In genomic region chr12:13505224-13505623, GRCh38 we compare ENCODE assay signal across 23 cellular contexts.
DNase-seq lines count a peak whose midpoint lies in the region; ATAC-seq and TF ChIP-seq lines count a peak whose summit lies in the region.
"Had no signal": no experiment of that assay in that cellular context is flagged by ENCODE, and none has a peak within 500 bp of the region (broad histone marks: within the 10 kb centered on the region; RNA-seq: fewer than 3 reads in every experiment).

No MANE protein-coding gene starts in this region.

- dilution Hi-C loops in mammary epithelial cell (cut with HindIII; ENCODE audit: low sequenced_read_pairs) = no loop called here

- H3K23ac ChIP-seq in mesendoderm (ENCODE audit: low read length) = no peak overlapping the region

- H3K4me3 Mint-ChIP-seq in MCF 10A (ENCODE audit: unreplicated experiment) = no peak overlapping the region
- no peak overlapping the region for H3K4me3 Mint-ChIP-seq in activated B cell treated with CpG ODN at 0.5 μM for 24 hours

- H2AFZ ChIP-seq in mammary epithelial cell (ENCODE audit: low read depth, low read length) = peak overlapping the region; percentile 54
- H2AFZ ChIP-seq: PC-9 had no signal

- TF ChIP-seq CTCF in mammary epithelial cell (conservative IDR thresholded peaks at IDR 0.05 in 1 of 2, IDR thresholded peaks at IDR 0.05 in 1 of 2; ENCODE audit: extremely low read depth in 1 of 2, insufficient read depth in 1 of 2, low read depth in 1 of 2, low read length in 2 of 2) = no peak
- no peak for TF ChIP-seq CTCF in MCF 10A (IDR thresholded peaks at IDR 0.05; ENCODE audit: unreplicated experiment)
- TF ChIP-seq CTCF in activated B cell treated with CpG ODN at 0.5 μM for 24 hours (IDR thresholded peaks at IDR 0.05) = no peak
- no peak for TF ChIP-seq CTCF in gastroesophageal sphincter (IDR thresholded peaks at IDR 0.05)

- H3K4me2 ChIP-seq in mammary epithelial cell (ENCODE audit: insufficient read depth, low read depth, low read length) = no peak overlapping the region
- no peak overlapping the region for H3K4me2 ChIP-seq in mesendoderm (ENCODE audit: low read length)
- H3K4me2 ChIP-seq: PC-9 had no signal

- intact Hi-C loops in mammary epithelial cell (cut with micrococcal nuclease) = no loop called here
- intact Hi-C loops in MCF 10A (cut with micrococcal nuclease) = no loop called here
- intact Hi-C loops in activated B cell treated with CpG ODN at 0.5 μM for 24 hours (cut with micrococcal nuclease) = no loop called here

- H2AK5ac ChIP-seq in mesendoderm (ENCODE audit: low read length) = no peak overlapping the region

- no peak for TF ChIP-seq POLR2A in gastroesophageal sphincter (IDR thresholded peaks at IDR 0.05)

- H3K4ac ChIP-seq in mesendoderm (ENCODE audit: low read depth, low read length) = no peak overlapping the region

- H2BK120ac ChIP-seq in mesendoderm (ENCODE audit: low read depth, low read length) = no peak overlapping the region

- H3K9ac ChIP-seq in mammary epithelial cell (ENCODE audit: insufficient read depth, low read length) (no peak overlapping the region), mesendoderm (ENCODE audit: low read length) (no peak overlapping the region)

- peaks cover 13% of the 10 kb centered on the region for H3K4me1 ChIP-seq in mammary epithelial cell (ENCODE audit: insufficient read depth, low read length)
- H3K4me1 ChIP-seq in mesendoderm (ENCODE audit: control insufficient read depth, low read depth, low read length) = peaks cover 6% of the 10 kb centered on the region
- H3K4me1 ChIP-seq in gastroesophageal sphincter = no peaks in the 10 kb centered on the region
- H3K4me1 ChIP-seq: HAP-1 had no signal

- peak overlapping the region; percentile 61 for H2BK15ac ChIP-seq in mesendoderm (replicated peaks; ENCODE audit: low read depth)

- H3K27ac ChIP-seq in mammary epithelial cell (ENCODE audit: insufficient read depth, low read depth, low read length) = no peak overlapping the region
- no peak overlapping the region for H3K27ac ChIP-seq in mesendoderm (ENCODE audit: low read depth, low read length)
- H3K27ac ChIP-seq in gastroesophageal sphincter = no peak overlapping the region
- H3K27ac ChIP-seq: 22Rv1, PC-9, RWPE1 had no signal

- H3K36me3 ChIP-seq in mammary epithelial cell (ENCODE audit: insufficient read depth, low read length) (no peaks in the 10 kb centered on the region), mesendoderm (ENCODE audit: control insufficient read depth, insufficient read depth, low read length) (no peaks in the 10 kb centered on the region), gastroesophageal sphincter (no peaks in the 10 kb centered on the region)
- H3K36me3 ChIP-seq: HAP-1 had no signal

- H3K18ac ChIP-seq in mesendoderm (ENCODE audit: low read length) = no peak overlapping the region

- ATAC-seq in activated B cell treated with CpG ODN at 0.5 μM for 24 hours (ENCODE audit: low read depth) = peak; percentile 50
- ATAC-seq in gastroesophageal sphincter = no peak
- ATAC-seq: HepG2, SK-N-SH treated with all-trans-retinoic acid at 6 μM for 48 hours had no signal

- no peak overlapping the region for H4K8ac ChIP-seq in mesendoderm (ENCODE audit: low read depth, low read length)

- no peaks in the 10 kb centered on the region for H3K9me3 ChIP-seq in mammary epithelial cell (replicated peaks; ENCODE audit: insufficient read depth, low read length)
- no peaks in the 10 kb centered on the region for H3K9me3 ChIP-seq in gastroesophageal sphincter
- H3K9me3 ChIP-seq: HAP-1 had no signal

- no peak for TF ChIP-seq EP300 in gastroesophageal sphincter (IDR thresholded peaks at IDR 0.05)

- H3K9me3 Mint-ChIP-seq in MCF 10A (ENCODE audit: unreplicated experiment) (no peaks in the 10 kb centered on the region), activated B cell treated with CpG ODN at 0.5 μM for 24 hours (no peaks in the 10 kb centered on the region)

- H3K4me3 ChIP-seq in mammary epithelial cell (replicated peaks in 1 of 3; ENCODE audit: insufficient read depth in 1 of 3, low read depth in 2 of 3, low read length in 3 of 3) = no peak overlapping the region
- no peak overlapping the region for H3K4me3 ChIP-seq in mesendoderm (ENCODE audit: low read length)
- no peak overlapping the region for H3K4me3 ChIP-seq in gastroesophageal sphincter
- H3K4me3 ChIP-seq: HAP-1, PC-9 had no signal

- CTCF ChIA-PET in mammary epithelial cell (lab: Charles Lee; ENCODE audit: low non-redundant PET) (no interaction called here), MCF 10A (lab: Yijun Ruan, JAX) (interaction anchor here (0.5 to 1.1 kb wide), 2 partner anchors 37 to 149 kb away, joined by 3 read pairs; no protein-coding TSS in a partner anchor), activated B cell treated with CpG ODN at 0.5 μM for 24 hours (lab: Charles Lee) (no interaction called here)

- no peak overlapping the region for H3K27ac Mint-ChIP-seq in MCF 10A (ENCODE audit: low read depth, unreplicated experiment)
- H3K27ac Mint-ChIP-seq in activated B cell treated with CpG ODN at 0.5 μM for 24 hours = no peak overlapping the region

- H3K36me3 Mint-ChIP-seq in MCF 10A (ENCODE audit: insufficient read depth, unreplicated experiment) (no peaks in the 10 kb centered on the region), activated B cell treated with CpG ODN at 0.5 μM for 24 hours (ENCODE audit: low read depth) (no peaks in the 10 kb centered on the region)

- no peak overlapping the region for H4K5ac ChIP-seq in mesendoderm (ENCODE audit: low read length)

- BruUV-seq in mammary epithelial cell (replicated peaks; lab: Mats Ljungman, UMichigan) = no TSS peak
- BruUV-seq in MCF 10A (replicated peaks; lab: Mats Ljungman, UMichigan) = no TSS peak

- no peaks in the 10 kb centered on the region for H4K20me1 ChIP-seq in mammary epithelial cell (ENCODE audit: insufficient read depth, low read length)

- in situ Hi-C loops in mammary epithelial cell (cut with MboI; ENCODE audit: low sequenced_read_pairs in 2 of 2) = no loop called here

- H3K4me1 Mint-ChIP-seq in MCF 10A (ENCODE audit: insufficient read depth, unreplicated experiment) (no peaks in the 10 kb centered on the region), activated B cell treated with CpG ODN at 0.5 μM for 24 hours (no peaks in the 10 kb centered on the region)

- no peak for DNase-seq in mammary epithelial cell
- DNase-seq in MCF 10A (ENCODE audit: unreplicated experiment) = no peak
- DNase-seq in activated B cell treated with CpG ODN at 0.5 μM for 24 hours = no peak
- peak; percentile 14 for DNase-seq in mesendoderm
- DNase-seq in stimulated activated CD4-positive, alpha-beta T cell treated with anti-CD3 and anti-CD28 coated beads, Interleukin-1b, Interleukin-23, amount 100 ng/mL, for 48 hours = no peak
- DNase-seq in activated T-cell treated with anti-CD3 and anti-CD28 coated beads, Interleukin-2, amount 50 U/mL, for 1 hour = no peak
- no peak for DNase-seq in Ammon's horn (ENCODE audit: low spot score)
- DNase-seq: AML-193, COR-L47, GF-D8, KBM-7, NCI-H187, NCI-H2227 treated with DMSO at 0.1 percent for 48 hours, NCI-H524, NCI-H82, PC-9, SIG-M5 had no signal

- H3K56ac ChIP-seq in mesendoderm (ENCODE audit: low read length) = no peak overlapping the region

- H3K27me3 Mint-ChIP-seq in MCF 10A (ENCODE audit: insufficient read depth, unreplicated experiment) = peaks cover 13% of the 10 kb centered on the region
- no peaks in the 10 kb centered on the region for H3K27me3 Mint-ChIP-seq in activated B cell treated with CpG ODN at 0.5 μM for 24 hours

- H2BK5ac ChIP-seq in mesendoderm (ENCODE audit: low read length) = no peak overlapping the region

- H3K79me2 ChIP-seq in mammary epithelial cell (ENCODE audit: insufficient read depth, low read length) (no peaks in the 10 kb centered on the region), mesendoderm (ENCODE audit: control insufficient read depth, insufficient read depth, low read length) (no peaks in the 10 kb centered on the region)

- POLR2A ChIA-PET in MCF 10A (lab: Yijun Ruan, JAX) (no interaction called here), activated B cell treated with CpG ODN at 0.5 μM for 24 hours (lab: Charles Lee) (no interaction called here)

- no peaks in the 10 kb centered on the region for H3K79me1 ChIP-seq in mesendoderm (ENCODE audit: low read length)

- H3K27me3 ChIP-seq in mammary epithelial cell (ENCODE audit: insufficient read depth, low read length) = no peaks in the 10 kb centered on the region
- no peaks in the 10 kb centered on the region for H3K27me3 ChIP-seq in mesendoderm (ENCODE audit: insufficient read depth, low read length, poor library complexity)
- H3K27me3 ChIP-seq in gastroesophageal sphincter = no peaks in the 10 kb centered on the region
